20 cellular contexts compared by ENCODE assay signal in the genomic region with DNA sequence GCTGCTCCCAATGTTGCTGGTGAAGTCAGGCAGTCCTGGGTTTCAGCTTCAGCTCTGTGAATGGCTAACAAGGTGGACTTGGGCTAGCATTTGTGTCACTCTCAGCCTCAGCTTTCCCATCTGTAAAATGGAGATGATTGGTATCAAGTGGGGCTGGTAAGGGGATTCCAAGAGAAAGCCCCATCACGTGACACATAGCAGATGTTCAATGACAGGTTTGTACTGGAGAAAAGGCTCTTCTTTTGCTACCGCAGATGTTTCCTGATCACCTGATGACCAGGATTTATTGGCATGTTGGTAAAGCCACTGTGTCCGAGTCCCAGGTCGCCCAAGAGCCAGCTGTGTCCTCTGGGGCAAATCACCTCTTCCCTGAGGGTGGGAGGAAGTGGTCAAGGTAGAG.
"Had no signal": no experiment of that assay in that cellular context is flagged by ENCODE, and none has a peak within 500 bp of the region (broad histone marks: within the 10 kb centered on the region; RNA-seq: fewer than 3 reads in every experiment).

No MANE protein-coding gene starts in this region.

- H3K9me3 Mint-ChIP-seq: immature natural killer cell had no signal

- H3K27me3 ChIP-seq: colonic mucosa, neutrophil had no signal

- H3K4me3 ChIP-seq: colonic mucosa, left ventricle myocardium inferior, lung, stomach, thoracic aorta, transverse colon had no signal

- FAIRE-seq: endothelial cell of umbilical vein, kidney had no signal

- H3K4me3 Mint-ChIP-seq: immature natural killer cell, naive B cell had no signal

- H3K36me3 Mint-ChIP-seq: immature natural killer cell, naive B cell had no signal

- ATAC-seq: foreskin keratinocyte, left cardiac atrium, right cardiac atrium had no signal

- H3K27ac Mint-ChIP-seq: immature natural killer cell, naive B cell had no signal

- DNase-seq: colonic mucosa; dermis blood vessel endothelial cell; erythroblast; foreskin keratinocyte; immature natural killer cell; kidney; left cardiac atrium; left ventricle myocardium inferior; mesenchymal stem cell; naive B cell; right cardiac atrium; stimulated activated CD4-positive, alpha-beta T cell treated with anti-CD3 and anti-CD28 coated beads, Interleukin-2, amount 100 ng/mL, for 24 hours; stimulated activated naive CD4-positive, alpha-beta T cell; stomach; substantia nigra; transverse colon had no signal

- H3K36me3 ChIP-seq: colonic mucosa, left ventricle myocardium inferior, neutrophil, stomach, thoracic aorta, transverse colon had no signal

- H3K4me1 Mint-ChIP-seq: immature natural killer cell, naive B cell had no signal
